Comparison of ENCODE assay signal across 26 cellular contexts in genomic region chr13:95155093-95155492, GRCh38.
DNase-seq lines count a peak whose midpoint lies in the region; ATAC-seq, FAIRE-seq and TF ChIP-seq lines count a peak whose summit lies in the region.
"Had no signal": no experiment of that assay in that cellular context is flagged by ENCODE, and none has a peak within 500 bp of the region (broad histone marks: within the 10 kb centered on the region; RNA-seq: fewer than 3 reads in every experiment).

No MANE protein-coding gene starts in this region.

- WGBS in esophagus squamous epithelium, 2 donors, result 62 to 69% methylated on average over 4 of the region's 4 CpGs

- intact Hi-C loops in esophagus squamous epithelium (cut with DNase I), result no loop called here

- no peaks in the 10 kb centered on the region for H4K20me1 ChIP-seq in osteoblast (ENCODE audit: insufficient read depth, low read length)
- H4K20me1 ChIP-seq: BLaER1 had no signal

- H3K4me3 ChIP-seq in HEK293 (ENCODE audit: low read depth, low read length) (no peak overlapping the region), esophagus squamous epithelium (no peak overlapping the region), osteoblast (ENCODE audit: insufficient read depth, low read length) (no peak overlapping the region)
- H3K4me3 ChIP-seq: BLaER1, left lung, prostate gland, sigmoid colon, SK-N-MC, thoracic aorta had no signal

- peaks cover 8% of the 10 kb centered on the region for H3K4me1 ChIP-seq in HEK293 (ENCODE audit: control insufficient read depth, insufficient read depth, low read length)
- H3K4me1 ChIP-seq in esophagus squamous epithelium, result peaks cover 0 to 45% (median 17%) of the 10 kb centered on the region in 3 donors
- peaks cover 13% of the 10 kb centered on the region for H3K4me1 ChIP-seq in osteoblast (ENCODE audit: insufficient read depth, low read length)
- H3K4me1 ChIP-seq: prostate gland, sigmoid colon had no signal

- POLR2A ChIA-PET in HEK293 (lab: Yijun Ruan, JAX), result no interaction called here

- H3K4me2 ChIP-seq in osteoblast (ENCODE audit: insufficient read depth, low read length), result no peak overlapping the region
- H3K4me2 ChIP-seq: BLaER1 had no signal

- H3K79me2 ChIP-seq in osteoblast (ENCODE audit: insufficient read depth, low read length), result no peaks in the 10 kb centered on the region

- TF ChIP-seq POLR2A in esophagus squamous epithelium (IDR thresholded peaks at IDR 0.05), result no peak

- H3K27ac ChIP-seq in HEK293 (ENCODE audit: extremely low read depth, low read depth, low read length), result no peak overlapping the region
- H3K27ac ChIP-seq in esophagus squamous epithelium, result peak overlapping the region in 3 of 4 donors; percentile 52 to 76 (median 57)
- H3K27ac ChIP-seq in osteoblast (ENCODE audit: low read depth, low read length), result peak overlapping the region; percentile 47
- H3K27ac ChIP-seq: BLaER1, left lung, neutrophil, RWPE1, sigmoid colon, SK-N-MC, thoracic aorta had no signal

- H3K27me3 ChIP-seq in esophagus squamous epithelium (no peaks in the 10 kb centered on the region), osteoblast (ENCODE audit: insufficient read depth, low read length) (no peaks in the 10 kb centered on the region)
- H3K27me3 ChIP-seq: BLaER1, left lung, neutrophil, sigmoid colon had no signal

- DNase-seq in amniotic epithelial cell (ENCODE audit: low read depth) (peak; percentile 55), esophagus squamous epithelium (lab: John Stamatoyannopoulos, UW) (no peak), osteoblast (ENCODE audit: insufficient read length, low spot score, missing footprints) (no peak), urothelium cell line (ENCODE audit: low spot score) (no peak), SKM-1 treated with dmso at 0.1 percent for 144 hours (lab: John Stamatoyannopoulos, UW; ENCODE audit: unreplicated experiment) (no peak)
- no peak for DNase-seq in stimulated activated naive CD8-positive, alpha-beta T cell treated with anti-CD3 and anti-CD28 coated beads, Interleukin-15, Interleukin-2, amounts not matched to agents 100 U/mL and 50 U/mL, for 24 hours
- DNase-seq: activated CD8-positive, alpha-beta T cell treated with anti-CD3 and anti-CD28 coated beads for 36 hours; activated effector memory CD4-positive, alpha-beta T cell treated with Interleukin-2 at 50 U/mL for 16 hours; GF-D8; H9; hypothalamus; KG1; left lung; MM.1S; naive B cell; NCI-H446; sigmoid colon; stimulated activated naive CD4-positive, alpha-beta T cell treated with Interleukin-2 at 50 U/mL for 16 hours; T-helper 17 cell had no signal

- FAIRE-seq in urothelium cell line (lab: Jason Lieb, UNC), result no peak

- no peaks in the 10 kb centered on the region for H3K36me3 ChIP-seq in HEK293 (ENCODE audit: control insufficient read depth in 2 of 2, insufficient read depth in 1 of 2, low read length in 2 of 2)
- H3K36me3 ChIP-seq in esophagus squamous epithelium, result no peaks in the 10 kb centered on the region
- H3K36me3 ChIP-seq in osteoblast (ENCODE audit: insufficient read depth, low read length), result no peaks in the 10 kb centered on the region
- H3K36me3 ChIP-seq: neutrophil, prostate gland had no signal

- CTCF ChIA-PET in HEK293 (lab: Yijun Ruan, JAX), result interaction anchor here (0.6 to 2.1 kb wide), 3 partner anchors 359 to 950 kb away, joined by 3 to 10 read pairs (median 3); no protein-coding TSS in a partner anchor

- H2AFZ ChIP-seq in osteoblast (ENCODE audit: low read length), result no peak overlapping the region

- ATAC-seq in stimulated activated naive CD8-positive, alpha-beta T cell treated with anti-CD3 and anti-CD28 coated beads, Interleukin-15, Interleukin-2, amounts not matched to agents 100 U/mL and 50 U/mL, for 24 hours, result no peak
- ATAC-seq: activated CD8-positive, alpha-beta T cell treated with anti-CD3 and anti-CD28 coated beads for 36 hours; T-helper 17 cell had no signal

- TF ChIP-seq CTCF in HEK293 (tag by site-specific recombination; IDR thresholded peaks at IDR 0.05), result no peak
- no peak for TF ChIP-seq CTCF in esophagus squamous epithelium (IDR thresholded peaks at IDR 0.05)
- no peak for TF ChIP-seq CTCF in osteoblast (IDR thresholded peaks at IDR 0.05; ENCODE audit: extremely low read depth, low read depth, low read length)

- no peaks in the 10 kb centered on the region for H3K9me3 ChIP-seq in HEK293 (ENCODE audit: control insufficient read depth, insufficient read depth, low read depth, low read length)
- H3K9me3 ChIP-seq in esophagus squamous epithelium, result no peaks in the 10 kb centered on the region
- H3K9me3 ChIP-seq in osteoblast (ENCODE audit: low read depth, low read length), result no peaks in the 10 kb centered on the region
- H3K9me3 ChIP-seq: BLaER1, left lung, neutrophil, prostate gland, sigmoid colon, thoracic aorta had no signal

TF ChIP-seq in HEK293, 187 proteins besides CTCF, POLR2A, EP300 and RAD21:
- TF ChIP-seq ZNF621 (tag by site-specific recombination; IDR thresholded peaks at IDR 0.05) (no peak), ZNF121 (tag by site-specific recombination; IDR thresholded peaks at IDR 0.05) (no peak), ZNF664 (tag by site-specific recombination; IDR thresholded peaks at IDR 0.05) (no peak), ZXDB (tag by site-specific recombination; IDR thresholded peaks at IDR 0.05) (no peak), ZFP41 (tag by site-specific recombination; IDR thresholded peaks at IDR 0.05; ENCODE audit: borderline replicate concordance) (no peak), ZSCAN5A (tag by site-specific recombination; IDR thresholded peaks at IDR 0.05) (0 out of 2 replicates have a peak, but pooled peaks have one; percentile 65)
TF ChIP-seq in HEK293: peak in this region for 1.
